Comparison of ENCODE assay signal across 21 cellular contexts in genomic region chr7:130207033-130207432, GRCh38. TPM values are rescaled to one million over a fixed set of nuclear protein-coding genes. Genes with fewer than 3 reads are reported as not detected.
A peak's percentile ranks its signal among the peaks of the same experiment; 100 is the strongest.
DNase-seq lines count a peak whose midpoint lies in the region; ATAC-seq and TF ChIP-seq lines count a peak whose summit lies in the region.
"Had no signal": no experiment of that assay in that cellular context is flagged by ENCODE, and none has a peak within 500 bp of the region (broad histone marks: within the 10 kb centered on the region; RNA-seq: fewer than 3 reads in every experiment).

No MANE protein-coding gene starts in this region.

- peaks cover 2% of the 10 kb centered on the region for H3K27me3 Mint-ChIP-seq in CD4-positive, alpha-beta T cell
- H3K27me3 Mint-ChIP-seq in T-helper 17 cell = peaks cover 3% of the 10 kb centered on the region
- peaks cover 0 to 5% of the 10 kb centered on the region in 2 donors for H3K27me3 Mint-ChIP-seq in natural killer cell (ENCODE audit: low read depth in 2 of 2)

- H3K9me3 ChIP-seq in CD4-positive, alpha-beta T cell (ENCODE audit: control insufficient read depth, low read length) = no peaks in the 10 kb centered on the region
- no peaks in the 10 kb centered on the region for H3K9me3 ChIP-seq in T-helper 17 cell (ENCODE audit: control insufficient read depth, low read length, poor library complexity, severe bottlenecking)
- H3K9me3 ChIP-seq in thyroid gland = no peaks in the 10 kb centered on the region
- H3K9me3 ChIP-seq: adrenal gland, heart left ventricle, prostate gland, suprapubic skin had no signal

- peaks cover 31% of the 10 kb centered on the region for H3K4me1 Mint-ChIP-seq in CD4-positive, alpha-beta T cell (ENCODE audit: low read depth)
- H3K4me1 Mint-ChIP-seq in T-helper 17 cell (peaks cover 12% of the 10 kb centered on the region), natural killer cell (peaks cover 14 to 20% of the 10 kb centered on the region in 2 donors)

- H3K36me3 ChIP-seq in thyroid gland = peaks cover 3 to 4% of the 10 kb centered on the region in 2 donors
- H3K36me3 ChIP-seq: adrenal gland, prostate gland had no signal

- peak overlapping the region; percentile 66 for H3K27ac Mint-ChIP-seq in CD4-positive, alpha-beta T cell
- H3K27ac Mint-ChIP-seq in T-helper 17 cell (no peak overlapping the region), natural killer cell (no peak overlapping the region)
- H3K27ac Mint-ChIP-seq: activated T-helper 17 cell treated with anti-CD3 and anti-CD28 coated beads, Interleukin-2, amount 50 U/mL, for 72 hours; T-helper 2 cell treated with Interferon-gamma antibody and Interleukin-4, amounts not matched to agents 5 μg/mL and 100 μg/mL, for 36 hours had no signal

- peaks cover 26% of the 10 kb centered on the region for H3K36me3 Mint-ChIP-seq in CD4-positive, alpha-beta T cell (ENCODE audit: low read depth)
- H3K36me3 Mint-ChIP-seq in T-helper 17 cell (ENCODE audit: low read depth) = peaks cover 6% of the 10 kb centered on the region
- peaks cover 11% of the 10 kb centered on the region for H3K36me3 Mint-ChIP-seq in natural killer cell

- H3K27me3 ChIP-seq in CD4-positive, alpha-beta T cell (ENCODE audit: control insufficient read depth, insufficient read depth, low read length) = no peaks in the 10 kb centered on the region
- H3K27me3 ChIP-seq in thyroid gland = no peaks in the 10 kb centered on the region
- H3K27me3 ChIP-seq: adrenal gland, suprapubic skin had no signal

- peak overlapping the region; percentile 74 for H3K4me3 Mint-ChIP-seq in CD4-positive, alpha-beta T cell
- H3K4me3 Mint-ChIP-seq in T-helper 17 cell = peak overlapping the region; percentile 19
- H3K4me3 Mint-ChIP-seq in natural killer cell = peak overlapping the region; percentile 49
- H3K4me3 Mint-ChIP-seq: activated T-helper 17 cell treated with anti-CD3 and anti-CD28 coated beads, Interleukin-2, amount 50 U/mL, for 72 hours; T-helper 2 cell treated with Interferon-gamma antibody and Interleukin-4, amounts not matched to agents 5 μg/mL and 100 μg/mL, for 36 hours had no signal

- intact Hi-C loops in CD4-positive, alpha-beta T cell (cut with DNase I, micrococcal nuclease) = loop anchor here in 1 of 2 experiments (5.0 to 10.0 kb wide), 5 partner anchors 155 to 1150 kb away; partner anchors contain the start of genes CEP41, NRF1, TNPO3 and ZC3HC1
- intact Hi-C loops in natural killer cell (cut with micrococcal nuclease) = loop anchor here (5.0 kb wide), 1 partner anchor 135 kb away; the partner anchor contains the start of gene KLHDC10
- intact Hi-C loops in thyroid gland (cut with DNase I) = loop anchor here (10.0 kb wide), 1 partner anchor 132 kb away; the partner anchor contains the start of gene KLHDC10
- intact Hi-C loops in sciatic nerve (cut with DNase I) = no loop called here

- ATAC-seq in CD4-positive, alpha-beta T cell (ENCODE audit: poor library complexity) = no peak
- ATAC-seq in T-helper 17 cell (no peak), natural killer cell (no peak), sciatic nerve (no peak)
- ATAC-seq: heart left ventricle had no signal

- no peak for DNase-seq in CD4-positive, alpha-beta T cell
- DNase-seq in LHCN-M2 (ENCODE audit: low read depth) = peak; percentile 38
- no peak for DNase-seq in T-helper 17 cell
- DNase-seq in natural killer cell = no peak
- DNase-seq in NCI-H446 (lab: John Stamatoyannopoulos, UW) = no peak
- no peak for DNase-seq in thyroid gland
- DNase-seq in sciatic nerve (ENCODE audit: low spot score) = no peak
- DNase-seq in dermis blood vessel endothelial cell = no peak
- DNase-seq: adrenal gland; effector CD8-positive, alpha-beta T cell; heart left ventricle; NCI-H1694 treated with DMSO at 0.1 percent for 48 hours; NCI-H345; SHP77 treated with DMSO at 0.1 percent for 48 hours had no signal

- WGBS in thyroid gland, 2 donors = 90 to 93% methylated on average over 5 of the region's 5 CpGs

- no peaks in the 10 kb centered on the region for H3K9me3 Mint-ChIP-seq in CD4-positive, alpha-beta T cell
- H3K9me3 Mint-ChIP-seq in natural killer cell = no peaks in the 10 kb centered on the region
- H3K9me3 Mint-ChIP-seq: activated T-helper 17 cell treated with anti-CD3 and anti-CD28 coated beads, Interleukin-2, amount 50 U/mL, for 72 hours; T-helper 2 cell treated with Interferon-gamma antibody and Interleukin-4, amounts not matched to agents 5 μg/mL and 100 μg/mL, for 36 hours had no signal

- no peak overlapping the region for H3K4me3 ChIP-seq in thyroid gland (replicated peaks in 1 of 3)
- H3K4me3 ChIP-seq: adrenal gland, heart left ventricle, prostate gland, suprapubic skin had no signal

- no peak for TF ChIP-seq CTCF in CD4-positive, alpha-beta T cell (IDR thresholded peaks at IDR 0.05)
- TF ChIP-seq CTCF in natural killer cell (IDR thresholded peaks at IDR 0.05) (no peak), thyroid gland (IDR thresholded peaks at IDR 0.05) (no peak)

- CTCF ChIA-PET in CD4-positive, alpha-beta T cell (lab: Charles Lee) = no interaction called here

- H3K27ac ChIP-seq in CD4-positive, alpha-beta T cell (ENCODE audit: low read depth, low read length) = no peak overlapping the region
- no peak overlapping the region for H3K27ac ChIP-seq in thyroid gland
- H3K27ac ChIP-seq: adrenal gland, heart left ventricle, prostate gland, suprapubic skin had no signal

- no peak for TF ChIP-seq POLR2A in thyroid gland (IDR thresholded peaks at IDR 0.05)

- POLR2A ChIA-PET in CD4-positive, alpha-beta T cell (lab: Charles Lee) = no interaction called here

- peaks cover 0 to 7% of the 10 kb centered on the region in 2 donors for H3K4me1 ChIP-seq in thyroid gland
- H3K4me1 ChIP-seq: prostate gland had no signal

RNA-seq across cellular contexts. Expression of gene SSMEM1, which starts 0.6 kb away (rescaled TPM):
- not detected for total RNA-seq in CD4-positive, alpha-beta T cell
- 0.11 and 0.13 TPM in 2 replicates for total RNA-seq in LHCN-M2 (2014; rRNA removed)
- polyA plus RNA-seq in LHCN-M2 (2012) = not detected
- total RNA-seq in T-helper 17 cell = not detected
- not detected for total RNA-seq in natural killer cell
- total RNA-seq in thyroid gland = not detected
- total RNA-seq in sciatic nerve = not detected
- not detected in 2 replicates for total RNA-seq in dermis blood vessel endothelial cell
- total RNA-seq: activated CD8-positive, alpha-beta memory T cell treated with anti-CD3 and anti-CD28 coated beads for 36 hours; activated T-helper 17 cell treated with anti-CD3 and anti-CD28 coated beads, Interleukin-2, amount 50 U/mL, for 72 hours; adrenal gland; cardiac septum; heart left ventricle; lower leg skin; suprapubic skin had no signal
- polyA plus RNA-seq: heart left ventricle had no signal

RNA-seq across cellular contexts. Expression of gene TMEM209, which starts 1.8 kb away (rescaled TPM):
- total RNA-seq in CD4-positive, alpha-beta T cell = 10 to 100 TPM; 18.3 to 18.8 TPM
- total RNA-seq in LHCN-M2 (2014; rRNA removed) (23.5 and 24.6 TPM in 2 replicates), T-helper 17 cell (10 to 100 TPM; 26.0 to 26.3 TPM), natural killer cell (10 to 100 TPM; 26.3 to 31.0 (median 30.4) TPM), thyroid gland (10 to 100 TPM; 19.5 to 28.0 (median 24.5) TPM), sciatic nerve (23.9 TPM), dermis blood vessel endothelial cell (4.6 and 10.4 TPM in 2 replicates)
- polyA plus RNA-seq in LHCN-M2 (2012) = 7.1 TPM

RNA-seq across cellular contexts. Expression of gene CPA2, which starts 59.6 kb away (rescaled TPM):
- not detected for total RNA-seq in CD4-positive, alpha-beta T cell
- not detected in 2 replicates for total RNA-seq in LHCN-M2 (2014; rRNA removed)
- polyA plus RNA-seq in LHCN-M2 (2012) = not detected
- not detected for total RNA-seq in T-helper 17 cell
- not detected for total RNA-seq in natural killer cell
- total RNA-seq in thyroid gland = not detected
- total RNA-seq in sciatic nerve = 1.2 TPM
- total RNA-seq in dermis blood vessel endothelial cell = not detected in 2 replicates
- total RNA-seq: activated CD8-positive, alpha-beta memory T cell treated with anti-CD3 and anti-CD28 coated beads for 36 hours; cardiac septum; prostate gland; suprapubic skin had no signal

Comparison
In these comparisons a context has a peak if more than half of its experiments do, and no peak if none do; other contexts are left out.
1. H3K4me3 Mint-ChIP-seq: peak in every context shown above with its lines; median percentile 74 in CD4-positive, alpha-beta T cell; 49 in natural killer cell; 19 in T-helper 17 cell.